In the genomic region with DNA sequence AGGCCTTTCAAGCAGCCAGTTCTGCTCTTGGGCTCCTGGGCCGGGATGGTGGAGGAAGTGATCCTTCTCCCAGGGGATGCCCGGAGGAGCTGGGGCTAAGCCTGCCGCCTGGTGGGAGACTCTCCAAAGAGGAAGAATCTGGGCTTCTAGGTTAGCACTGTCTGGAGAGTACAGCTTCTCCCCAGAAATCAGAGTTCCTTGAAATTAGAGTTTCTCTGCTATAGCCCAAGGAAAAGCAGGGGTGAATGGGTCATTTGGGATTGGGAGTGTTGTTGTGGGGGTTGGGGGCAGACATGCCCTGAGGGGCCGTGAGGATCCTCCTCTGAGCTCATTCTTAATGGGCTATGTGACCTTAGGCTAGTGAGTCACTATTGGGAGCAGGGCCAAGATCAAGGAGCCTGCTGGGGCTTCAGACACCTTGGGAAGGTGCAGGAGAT, we compare ENCODE assay signal across 1 cellular context.
TF ChIP-seq lines count a peak whose summit lies in the region.

No MANE protein-coding gene starts in this region.

TF ChIP-seq in IMR-90, 13 proteins besides CTCF, POLR2A, EP300 and RAD21:
- TF ChIP-seq FOS (IDR thresholded peaks at IDR 0.05; ENCODE audit: low read depth, low read length) = no peak
- TF ChIP-seq, protein P1, sequence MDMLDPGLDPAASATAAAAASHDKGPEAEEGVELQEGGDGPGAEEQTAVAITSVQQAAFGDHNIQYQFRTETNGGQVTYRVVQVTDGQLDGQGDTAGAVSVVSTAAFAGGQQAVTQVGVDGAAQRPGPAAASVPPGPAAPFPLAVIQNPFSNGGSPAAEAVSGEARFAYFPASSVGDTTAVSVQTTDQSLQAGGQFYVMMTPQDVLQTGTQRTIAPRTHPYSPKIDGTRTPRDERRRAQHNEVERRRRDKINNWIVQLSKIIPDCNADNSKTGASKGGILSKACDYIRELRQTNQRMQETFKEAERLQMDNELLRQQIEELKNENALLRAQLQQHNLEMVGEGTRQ (IDR thresholded peaks at IDR 0.05; ENCODE audit: low read depth, low read length) = no peak
- TF ChIP-seq, protein P2, sequence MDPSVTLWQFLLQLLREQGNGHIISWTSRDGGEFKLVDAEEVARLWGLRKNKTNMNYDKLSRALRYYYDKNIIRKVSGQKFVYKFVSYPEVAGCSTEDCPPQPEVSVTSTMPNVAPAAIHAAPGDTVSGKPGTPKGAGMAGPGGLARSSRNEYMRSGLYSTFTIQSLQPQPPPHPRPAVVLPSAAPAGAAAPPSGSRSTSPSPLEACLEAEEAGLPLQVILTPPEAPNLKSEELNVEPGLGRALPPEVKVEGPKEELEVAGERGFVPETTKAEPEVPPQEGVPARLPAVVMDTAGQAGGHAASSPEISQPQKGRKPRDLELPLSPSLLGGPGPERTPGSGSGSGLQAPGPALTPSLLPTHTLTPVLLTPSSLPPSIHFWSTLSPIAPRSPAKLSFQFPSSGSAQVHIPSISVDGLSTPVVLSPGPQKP (IDR thresholded peaks at IDR 0.05; ENCODE audit: borderline replicate concordance, low read depth, low read length) = no peak
- no peak for TF ChIP-seq BHLHE40 (IDR thresholded peaks at IDR 0.05; ENCODE audit: low read depth, low read length)
- TF ChIP-seq RCOR1 (IDR thresholded peaks at IDR 0.05; ENCODE audit: insufficient replicate concordance, low read length) = no peak
- no peak for TF ChIP-seq RFX5 (IDR thresholded peaks at IDR 0.05; ENCODE audit: low read depth, low read length)
- TF ChIP-seq MXI1 (IDR thresholded peaks at IDR 0.05; ENCODE audit: borderline replicate concordance, low read depth, low read length) = no peak
- TF ChIP-seq MAZ (IDR thresholded peaks at IDR 0.05; ENCODE audit: borderline replicate concordance, low read depth, low read length) = no peak
- no peak for TF ChIP-seq CEBPB (IDR thresholded peaks at IDR 0.05; ENCODE audit: low read depth, low read length)
- no peak for TF ChIP-seq NFE2L2 (IDR thresholded peaks at IDR 0.05; ENCODE audit: low read depth, low read length)
- no peak for TF ChIP-seq SMC3 (IDR thresholded peaks at IDR 0.05; ENCODE audit: low read depth, low read length)
- TF ChIP-seq CHD1 (IDR thresholded peaks at IDR 0.05; ENCODE audit: low read depth, low read length) = no peak
- no peak for TF ChIP-seq MAFK (IDR thresholded peaks at IDR 0.05; ENCODE audit: low read depth, low read length)
